9 cellular contexts compared by ENCODE assay signal in genomic region chr7:43112941-43113621, GRCh38. TPM values are rescaled to one million over a fixed set of nuclear protein-coding genes. Genes with fewer than 3 reads are reported as not detected.
DNase-seq lines count a peak whose midpoint lies in the region; ATAC-seq and TF ChIP-seq lines count a peak whose summit lies in the region.
"Had no signal": no experiment of that assay in that cellular context is flagged by ENCODE, and none has a peak within 500 bp of the region (broad histone marks: within the 10 kb centered on the region; RNA-seq: fewer than 3 reads in every experiment).

No MANE protein-coding gene starts in this region.

- no peak overlapping the region for H3K4me3 ChIP-seq in KMS-11 (IDR thresholded peaks at IDR 0.05; ENCODE audit: insufficient read depth, low read depth, low read length)
- H3K4me3 ChIP-seq in ectodermal cell (ENCODE audit: insufficient read depth, low read depth, low read length) = peak overlapping the region; percentile 53

- no peaks in the 10 kb centered on the region for H3K79me2 ChIP-seq in KMS-11 (ENCODE audit: insufficient read depth, low read depth)

- H3K27ac Mint-ChIP-seq in nephron = no peak overlapping the region
- H3K27ac Mint-ChIP-seq: activated naive CD4-positive, alpha-beta T cell treated with anti-CD3 and anti-CD28 coated beads, Interleukin-2, amount 50 U/mL, for 72 hours had no signal

- H3K36me3 Mint-ChIP-seq in nephron (ENCODE audit: low read depth) = no peaks in the 10 kb centered on the region

- ATAC-seq in HG03095 (IDR thresholded peaks at IDR 0.05; ENCODE audit: unreplicated experiment) = no peak
- no peak for ATAC-seq in HG03196 (IDR thresholded peaks at IDR 0.05; ENCODE audit: unreplicated experiment)

- H3K4me2 ChIP-seq in KMS-11 = peak overlapping the region; percentile 96

- H3K4me3 Mint-ChIP-seq in nephron = peak overlapping the region; percentile 33 to 78 (median 45)

- no peak for TF ChIP-seq CTCF in KMS-11 (conservative IDR thresholded peaks at IDR 0.05; ENCODE audit: low read depth, low read length)
- no peak for TF ChIP-seq CTCF in nephron (IDR thresholded peaks at IDR 0.05; ENCODE audit: unreplicated experiment in 3 of 3)

- no peaks in the 10 kb centered on the region for H3K27me3 ChIP-seq in KMS-11 (ENCODE audit: insufficient read depth, low read depth)
- peaks cover 57% of the 10 kb centered on the region for H3K27me3 ChIP-seq in ectodermal cell (ENCODE audit: control insufficient read depth, insufficient read depth, low read length, poor library complexity, severe bottlenecking)

- H4K20me1 ChIP-seq in KMS-11 (ENCODE audit: insufficient read depth) = no peaks in the 10 kb centered on the region

- H3K4me1 ChIP-seq in KMS-11 (ENCODE audit: low read depth, poor library complexity, severe bottlenecking) (peaks cover 57% of the 10 kb centered on the region), ectodermal cell (ENCODE audit: control insufficient read depth, insufficient read depth, low read length) (peaks cover 3% of the 10 kb centered on the region)

- H3K27me3 Mint-ChIP-seq in nephron (ENCODE audit: low read depth) = peaks cover 46% of the 10 kb centered on the region

- WGBS in ectodermal cell, 2 experiments = 0 to 1% methylated on average over 64 of the region's 64 CpGs

- H3K9me3 Mint-ChIP-seq in nephron = no peaks in the 10 kb centered on the region
- H3K9me3 Mint-ChIP-seq: activated naive CD4-positive, alpha-beta T cell treated with anti-CD3 and anti-CD28 coated beads, Interleukin-2, amount 50 U/mL, for 72 hours had no signal

- peak overlapping the region; percentile 10; the same call in 1 of the 2 replicates for H3K27ac ChIP-seq in KMS-11
- no peak overlapping the region for H3K27ac ChIP-seq in ectodermal cell (ENCODE audit: insufficient read depth, low read depth, low read length, poor library complexity, severe bottlenecking)

- no peaks in the 10 kb centered on the region for H3K9me3 ChIP-seq in ectodermal cell (ENCODE audit: control insufficient read depth, low read length)

- H2AFZ ChIP-seq in KMS-11 (ENCODE audit: low read depth) = peak overlapping the region; percentile 27

- H3K36me3 ChIP-seq in KMS-11 (ENCODE audit: insufficient read depth) (no peaks in the 10 kb centered on the region), ectodermal cell (ENCODE audit: control insufficient read depth, insufficient read depth, low read length) (no peaks in the 10 kb centered on the region)

- peak overlapping the region; percentile 41; the same call in 1 of the 2 replicates for H3K9ac ChIP-seq in KMS-11

- peaks cover 18% of the 10 kb centered on the region for H3K4me1 Mint-ChIP-seq in nephron

- DNase-seq in AG08396 (ENCODE audit: low spot score) = peak; percentile 69
- no peak for DNase-seq in activated CD4-positive, alpha-beta T cell treated with anti-CD3 and anti-CD28 coated beads, Interleukin-2, amount 50 U/mL, for 4 hours
- DNase-seq in NCI-H446 treated with DMSO at 0.1 percent for 48 hours (lab: John Stamatoyannopoulos, UW) = no peak

RNA-seq across cellular contexts. Expression of gene HECW1, which starts 0.6 kb away (rescaled TPM):
- polyA plus RNA-seq in ectodermal cell (2013, experiment 1 of 4) = 0.43 TPM
- polyA plus RNA-seq in ectodermal cell (2013, experiment 2 of 4) = 0.44 TPM
- 0.16 TPM for polyA plus RNA-seq in ectodermal cell (2013, experiment 3 of 4)
- polyA plus RNA-seq in ectodermal cell (2013, experiment 4 of 4) = 0.24 TPM
